Comparison of ENCODE assay signal across 1 cellular context in genomic region chr10:79058899-79059771, GRCh38.
A peak's percentile ranks its signal among the peaks of the same experiment; 100 is the strongest.
TF ChIP-seq lines count a peak whose summit lies in the region.

No MANE protein-coding gene starts in this region.

TF ChIP-seq in HepG2, 621 proteins besides CTCF, POLR2A, EP300 and RAD21 (continued from another document and continues in another):
- TF ChIP-seq, protein P1, sequence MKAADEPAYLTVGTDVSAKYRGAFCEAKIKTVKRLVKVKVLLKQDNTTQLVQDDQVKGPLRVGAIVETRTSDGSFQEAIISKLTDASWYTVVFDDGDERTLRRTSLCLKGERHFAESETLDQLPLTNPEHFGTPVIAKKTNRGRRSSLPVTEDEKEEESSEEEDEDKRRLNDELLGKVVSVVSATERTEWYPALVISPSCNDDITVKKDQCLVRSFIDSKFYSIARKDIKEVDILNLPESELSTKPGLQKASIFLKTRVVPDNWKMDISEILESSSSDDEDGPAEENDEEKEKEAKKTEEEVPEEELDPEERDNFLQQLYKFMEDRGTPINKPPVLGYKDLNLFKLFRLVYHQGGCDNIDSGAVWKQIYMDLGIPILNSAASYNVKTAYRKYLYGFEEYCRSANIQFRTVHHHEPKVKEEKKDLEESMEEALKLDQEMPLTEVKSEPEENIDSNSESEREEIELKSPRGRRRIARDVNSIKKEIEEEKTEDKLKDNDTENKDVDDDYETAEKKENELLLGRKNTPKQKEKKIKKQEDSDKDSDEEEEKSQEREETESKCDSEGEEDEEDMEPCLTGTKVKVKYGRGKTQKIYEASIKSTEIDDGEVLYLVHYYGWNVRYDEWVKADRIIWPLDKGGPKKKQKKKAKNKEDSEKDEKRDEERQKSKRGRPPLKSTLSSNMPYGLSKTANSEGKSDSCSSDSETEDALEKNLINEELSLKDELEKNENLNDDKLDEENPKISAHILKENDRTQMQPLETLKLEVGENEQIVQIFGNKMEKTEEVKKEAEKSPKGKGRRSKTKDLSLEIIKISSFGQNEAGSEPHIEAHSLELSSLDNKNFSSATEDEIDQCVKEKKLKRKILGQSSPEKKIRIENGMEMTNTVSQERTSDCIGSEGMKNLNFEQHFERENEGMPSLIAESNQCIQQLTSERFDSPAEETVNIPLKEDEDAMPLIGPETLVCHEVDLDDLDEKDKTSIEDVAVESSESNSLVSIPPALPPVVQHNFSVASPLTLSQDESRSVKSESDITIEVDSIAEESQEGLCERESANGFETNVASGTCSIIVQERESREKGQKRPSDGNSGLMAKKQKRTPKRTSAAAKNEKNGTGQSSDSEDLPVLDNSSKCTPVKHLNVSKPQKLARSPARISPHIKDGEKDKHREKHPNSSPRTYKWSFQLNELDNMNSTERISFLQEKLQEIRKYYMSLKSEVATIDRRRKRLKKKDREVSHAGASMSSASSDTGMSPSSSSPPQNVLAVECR (CRISPR knock-in tag; IDR thresholded peaks at IDR 0.05; ENCODE audit: borderline replicate concordance), result peak; percentile 61; the same call in 1 of the 2 replicates
- TF ChIP-seq LCORL (IDR thresholded peaks at IDR 0.05) (no peak), LCORL (CRISPR knock-in tag; IDR thresholded peaks at IDR 0.05) (peak; percentile 97), KLF15 (CRISPR knock-in tag; IDR thresholded peaks at IDR 0.05; ENCODE audit: borderline replicate concordance) (no peak), CSRNP1 (CRISPR knock-in tag; IDR thresholded peaks at IDR 0.05) (no peak), ZNF512 (CRISPR knock-in tag; IDR thresholded peaks at IDR 0.05) (no peak), ONECUT2 (CRISPR knock-in tag; IDR thresholded peaks at IDR 0.05) (no peak), GATA4 (IDR thresholded peaks at IDR 0.05; ENCODE audit: borderline replicate concordance, low read depth) (peak; percentile 100), TBL1XR1 (IDR thresholded peaks at IDR 0.05; ENCODE audit: borderline replicate concordance, low read length, partially characterized antibody) (peak; percentile 77), TBX3 (IDR thresholded peaks at IDR 0.05; ENCODE audit: borderline replicate concordance) (peak; percentile 92; the same call in 1 of the 2 replicates), MAFK (conservative IDR thresholded peaks at IDR 0.05 in 1 of 2, IDR thresholded peaks at IDR 0.05 in 1 of 2; ENCODE audit: low read length in 2 of 2) (no peak), CC2D1A (CRISPR knock-in tag; IDR thresholded peaks at IDR 0.05) (no peak), ZNF101 (CRISPR knock-in tag; IDR thresholded peaks at IDR 0.05; ENCODE audit: borderline replicate concordance, low read depth) (no peak), XRCC5 (optimal IDR thresholded peaks at IDR 0.05; ENCODE audit: low read length) (peak; percentile 71), SRY (CRISPR knock-in tag; IDR thresholded peaks at IDR 0.05) (peak; percentile 77; the same call in 1 of the 2 replicates), ATF6 (CRISPR knock-in tag; conservative IDR thresholded peaks at IDR 0.05) (no peak), ZNF12 (CRISPR knock-in tag; IDR thresholded peaks at IDR 0.05) (peak; percentile 65; the same call in 1 of the 2 replicates), ZNF256 (CRISPR knock-in tag; conservative IDR thresholded peaks at IDR 0.05) (no peak), IRX3 (CRISPR knock-in tag; IDR thresholded peaks at IDR 0.05; ENCODE audit: borderline replicate concordance, low read depth) (no peak), SNRNP70 (IDR thresholded peaks at IDR 0.05; ENCODE audit: low read depth, low read length) (no peak), SMARCC2 (IDR thresholded peaks at IDR 0.05) (no peak), ZNF614 (CRISPR knock-in tag; IDR thresholded peaks at IDR 0.05; ENCODE audit: borderline replicate concordance) (peak; percentile 77; the same call in 1 of the 2 replicates), RXRA (CRISPR knock-in tag; IDR thresholded peaks at IDR 0.05) (peak; percentile 92; the same call in 1 of the 2 replicates), ERF (CRISPR knock-in tag; IDR thresholded peaks at IDR 0.05) (peak; percentile 83), NFKB2 (CRISPR knock-in tag; IDR thresholded peaks at IDR 0.05; ENCODE audit: borderline replicate concordance) (peak; percentile 70; the same call in 1 of the 2 replicates), PLRG1 (conservative IDR thresholded peaks at IDR 0.05) (no peak), GABPA (IDR thresholded peaks at IDR 0.05; ENCODE audit: low read depth, low read length) (no peak), GABPA (CRISPR knock-in tag; IDR thresholded peaks at IDR 0.05; ENCODE audit: low read depth) (peak; percentile 41; the same call in 1 of the 2 replicates), KLF16 (CRISPR knock-in tag; IDR thresholded peaks at IDR 0.05) (peak in 1 of 2 experiments; percentile 70; a peak in 2 of 4 replicates), ZNF180 (CRISPR knock-in tag; IDR thresholded peaks at IDR 0.05; ENCODE audit: borderline replicate concordance, low read depth) (no peak), NR2F1 (CRISPR knock-in tag; IDR thresholded peaks at IDR 0.05) (peak; percentile 42 to 62; a peak in 3 of 4 replicates), NCOA1 (CRISPR knock-in tag; IDR thresholded peaks at IDR 0.05) (no peak; the same call in 1 of the 2 replicates), RCOR2 (CRISPR knock-in tag; IDR thresholded peaks at IDR 0.05) (peak; percentile 99), SRSF9 (IDR thresholded peaks at IDR 0.05; ENCODE audit: borderline replicate concordance, insufficient read depth, low read depth, low read length, poor library complexity, severe bottlenecking) (no peak), KDM3A (CRISPR knock-in tag; IDR thresholded peaks at IDR 0.05; ENCODE audit: low read depth) (0 out of 2 replicates have a peak, but pooled peaks have one; percentile 84), ZNF772 (CRISPR knock-in tag; IDR thresholded peaks at IDR 0.05) (peak; percentile 50; the same call in 1 of the 2 replicates), TCF7L2 (IDR thresholded peaks at IDR 0.05; ENCODE audit: low read depth, low read length) (0 out of 2 replicates have a peak, but pooled peaks have one; percentile 35), MAFF (IDR thresholded peaks at IDR 0.05; ENCODE audit: low read depth, low read length) (no peak), NAIF1 (CRISPR knock-in tag; IDR thresholded peaks at IDR 0.05; ENCODE audit: borderline replicate concordance) (peak; percentile 60; the same call in 1 of the 2 replicates), ZNF790 (CRISPR knock-in tag; IDR thresholded peaks at IDR 0.05; ENCODE audit: borderline replicate concordance) (no peak), BATF2 (CRISPR knock-in tag; IDR thresholded peaks at IDR 0.05) (no peak), ZNF468 (CRISPR knock-in tag; IDR thresholded peaks at IDR 0.05) (no peak), BCL6 (CRISPR knock-in tag; IDR thresholded peaks at IDR 0.05) (peak; percentile 91), KAT7 (CRISPR knock-in tag; IDR thresholded peaks at IDR 0.05; ENCODE audit: borderline replicate concordance) (no peak; the same call in 1 of the 2 replicates), HNRNPK (IDR thresholded peaks at IDR 0.05; ENCODE audit: low read depth, low read length, poor library complexity, severe bottlenecking) (no peak), ZNF776 (CRISPR knock-in tag; IDR thresholded peaks at IDR 0.05) (no peak), MAX (IDR thresholded peaks at IDR 0.05) (peak; percentile 91), CEBPB (IDR thresholded peaks at IDR 0.05; ENCODE audit: borderline replicate concordance, low read depth, low read length) (peak; percentile 84)
- TF ChIP-seq, protein P2, sequence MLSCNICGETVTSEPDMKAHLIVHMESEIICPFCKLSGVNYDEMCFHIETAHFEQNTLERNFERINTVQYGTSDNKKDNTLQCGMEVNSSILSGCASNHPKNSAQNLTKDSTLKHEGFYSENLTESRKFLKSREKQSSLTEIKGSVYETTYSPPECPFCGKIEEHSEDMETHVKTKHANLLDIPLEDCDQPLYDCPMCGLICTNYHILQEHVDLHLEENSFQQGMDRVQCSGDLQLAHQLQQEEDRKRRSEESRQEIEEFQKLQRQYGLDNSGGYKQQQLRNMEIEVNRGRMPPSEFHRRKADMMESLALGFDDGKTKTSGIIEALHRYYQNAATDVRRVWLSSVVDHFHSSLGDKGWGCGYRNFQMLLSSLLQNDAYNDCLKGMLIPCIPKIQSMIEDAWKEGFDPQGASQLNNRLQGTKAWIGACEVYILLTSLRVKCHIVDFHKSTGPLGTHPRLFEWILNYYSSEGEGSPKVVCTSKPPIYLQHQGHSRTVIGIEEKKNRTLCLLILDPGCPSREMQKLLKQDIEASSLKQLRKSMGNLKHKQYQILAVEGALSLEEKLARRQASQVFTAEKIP (CRISPR knock-in tag; IDR thresholded peaks at IDR 0.05; ENCODE audit: borderline replicate concordance), result no peak
- TF ChIP-seq, protein P3, sequence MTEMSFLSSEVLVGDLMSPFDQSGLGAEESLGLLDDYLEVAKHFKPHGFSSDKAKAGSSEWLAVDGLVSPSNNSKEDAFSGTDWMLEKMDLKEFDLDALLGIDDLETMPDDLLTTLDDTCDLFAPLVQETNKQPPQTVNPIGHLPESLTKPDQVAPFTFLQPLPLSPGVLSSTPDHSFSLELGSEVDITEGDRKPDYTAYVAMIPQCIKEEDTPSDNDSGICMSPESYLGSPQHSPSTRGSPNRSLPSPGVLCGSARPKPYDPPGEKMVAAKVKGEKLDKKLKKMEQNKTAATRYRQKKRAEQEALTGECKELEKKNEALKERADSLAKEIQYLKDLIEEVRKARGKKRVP (CRISPR knock-in tag; IDR thresholded peaks at IDR 0.05), result peak in 1 of 2 experiments; percentile 88; a peak in 2 of 4 replicates
- TF ChIP-seq, protein P4, sequence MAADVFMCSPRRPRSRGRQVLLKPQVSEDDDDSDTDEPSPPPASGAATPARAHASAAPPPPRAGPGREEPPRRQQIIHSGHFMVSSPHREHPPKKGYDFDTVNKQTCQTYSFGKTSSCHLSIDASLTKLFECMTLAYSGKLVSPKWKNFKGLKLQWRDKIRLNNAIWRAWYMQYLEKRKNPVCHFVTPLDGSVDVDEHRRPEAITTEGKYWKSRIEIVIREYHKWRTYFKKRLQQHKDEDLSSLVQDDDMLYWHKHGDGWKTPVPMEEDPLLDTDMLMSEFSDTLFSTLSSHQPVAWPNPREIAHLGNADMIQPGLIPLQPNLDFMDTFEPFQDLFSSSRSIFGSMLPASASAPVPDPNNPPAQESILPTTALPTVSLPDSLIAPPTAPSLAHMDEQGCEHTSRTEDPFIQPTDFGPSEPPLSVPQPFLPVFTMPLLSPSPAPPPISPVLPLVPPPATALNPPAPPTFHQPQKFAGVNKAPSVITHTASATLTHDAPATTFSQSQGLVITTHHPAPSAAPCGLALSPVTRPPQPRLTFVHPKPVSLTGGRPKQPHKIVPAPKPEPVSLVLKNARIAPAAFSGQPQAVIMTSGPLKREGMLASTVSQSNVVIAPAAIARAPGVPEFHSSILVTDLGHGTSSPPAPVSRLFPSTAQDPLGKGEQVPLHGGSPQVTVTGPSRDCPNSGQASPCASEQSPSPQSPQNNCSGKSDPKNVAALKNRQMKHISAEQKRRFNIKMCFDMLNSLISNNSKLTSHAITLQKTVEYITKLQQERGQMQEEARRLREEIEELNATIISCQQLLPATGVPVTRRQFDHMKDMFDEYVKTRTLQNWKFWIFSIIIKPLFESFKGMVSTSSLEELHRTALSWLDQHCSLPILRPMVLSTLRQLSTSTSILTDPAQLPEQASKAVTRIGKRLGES (CRISPR knock-in tag; IDR thresholded peaks at IDR 0.05; ENCODE audit: borderline replicate concordance), result no peak
- TF ChIP-seq, protein P5, sequence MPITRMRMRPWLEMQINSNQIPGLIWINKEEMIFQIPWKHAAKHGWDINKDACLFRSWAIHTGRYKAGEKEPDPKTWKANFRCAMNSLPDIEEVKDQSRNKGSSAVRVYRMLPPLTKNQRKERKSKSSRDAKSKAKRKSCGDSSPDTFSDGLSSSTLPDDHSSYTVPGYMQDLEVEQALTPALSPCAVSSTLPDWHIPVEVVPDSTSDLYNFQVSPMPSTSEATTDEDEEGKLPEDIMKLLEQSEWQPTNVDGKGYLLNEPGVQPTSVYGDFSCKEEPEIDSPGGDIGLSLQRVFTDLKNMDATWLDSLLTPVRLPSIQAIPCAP (CRISPR knock-in tag; IDR thresholded peaks at IDR 0.05; ENCODE audit: low read depth), result no peak
